Comparison of ENCODE assay signal across 17 cellular contexts in genomic region chr6:163333686-163334085, GRCh38.
DNase-seq lines count a peak whose midpoint lies in the region; ATAC-seq and TF ChIP-seq lines count a peak whose summit lies in the region.
"Had no signal": no experiment of that assay in that cellular context is flagged by ENCODE, and none has a peak within 500 bp of the region (broad histone marks: within the 10 kb centered on the region; RNA-seq: fewer than 3 reads in every experiment).

No MANE protein-coding gene starts in this region.

- H3K4me3 ChIP-seq in heart right ventricle (no peak overlapping the region), dorsolateral prefrontal cortex (no peak overlapping the region), osteoblast (ENCODE audit: insufficient read depth, low read length) (no peak overlapping the region), tibial nerve (no peak overlapping the region)
- H3K4me3 ChIP-seq: MG63, PC-9 had no signal

- H3K36me3 ChIP-seq in heart right ventricle (no peaks in the 10 kb centered on the region), osteoblast (ENCODE audit: insufficient read depth, low read length) (no peaks in the 10 kb centered on the region), tibial nerve (no peaks in the 10 kb centered on the region)
- H3K36me3 ChIP-seq: MG63 had no signal

- TF ChIP-seq CTCF in heart right ventricle (IDR thresholded peaks at IDR 0.05): no peak
- TF ChIP-seq CTCF in dorsolateral prefrontal cortex (IDR thresholded peaks at IDR 0.05 in 54 of 56, conservative IDR thresholded peaks at IDR 0.05 in 2 of 56; ENCODE audit: low read depth in 1 of 56, partially characterized antibody in 56 of 56): no peak
- TF ChIP-seq CTCF in osteoblast (IDR thresholded peaks at IDR 0.05; ENCODE audit: extremely low read depth, low read depth, low read length): no peak
- no peak for TF ChIP-seq CTCF in tibial nerve (IDR thresholded peaks at IDR 0.05)

- intact Hi-C loops in heart right ventricle (cut with DNase I): loop anchor here in 5 of 10 donors (10.0 kb wide), 5 partner anchors 149 to 771 kb away; no protein-coding TSS in a partner anchor
- intact Hi-C loops in left cardiac atrium (cut with DNase I): no loop called here
- intact Hi-C loops in dorsolateral prefrontal cortex (cut with DNase I): no loop called here

- H2AFZ ChIP-seq in osteoblast (ENCODE audit: low read length): peak overlapping the region; percentile 50
- H2AFZ ChIP-seq: PC-9 had no signal

- TF ChIP-seq EP300 in tibial nerve (IDR thresholded peaks at IDR 0.05): no peak

- H3K4me1 ChIP-seq in heart right ventricle (peaks cover 15 to 77% (median 57%) of the 10 kb centered on the region in 9 donors), osteoblast (ENCODE audit: insufficient read depth, low read length) (peaks cover 19% of the 10 kb centered on the region), tibial nerve (peaks cover 0 to 81% (median 31%) of the 10 kb centered on the region in 4 donors)

- no peak for DNase-seq in heart right ventricle
- no peak for DNase-seq in left cardiac atrium
- DNase-seq in dorsolateral prefrontal cortex: peak in 1 of 10 donors; percentile 13
- no peak for DNase-seq in osteoblast (ENCODE audit: insufficient read length, low spot score, missing footprints)
- no peak for DNase-seq in tibial nerve (ENCODE audit: low spot score in 2 of 2)
- no peak for DNase-seq in globus pallidus (ENCODE audit: low spot score)
- DNase-seq in nucleus accumbens (lab: John Stamatoyannopoulos, UW): no peak
- DNase-seq: DMS79 treated with DMSO at 0.1 percent for 48 hours, GOT3, Kasumi-1, MG63, NCI-H1694 treated with DMSO at 0.1 percent for 48 hours, NCI-H226, NCI-H524 treated with DMSO at 0.1 percent for 48 hours, PC-9 had no signal

- H3K27ac ChIP-seq in heart right ventricle (peak overlapping the region in 8 of 10 donors; percentile 19 to 98 (median 94)), dorsolateral prefrontal cortex (peak overlapping the region in 54 of 59 donors; percentile 7 to 100 (median 97)), osteoblast (ENCODE audit: low read depth, low read length) (no peak overlapping the region), tibial nerve (peak overlapping the region in 3 of 4 donors; percentile 32 to 92 (median 92))
- H3K27ac ChIP-seq: PC-9, RWPE1 had no signal

- no peaks in the 10 kb centered on the region for H4K20me1 ChIP-seq in osteoblast (ENCODE audit: insufficient read depth, low read length)

- no peak overlapping the region for H3K4me2 ChIP-seq in osteoblast (ENCODE audit: insufficient read depth, low read length)
- H3K4me2 ChIP-seq: PC-9 had no signal

- WGBS in heart right ventricle, 2 donors: 69 to 73% methylated on average over 9 of the region's 9 CpGs
- WGBS in tibial nerve, 2 donors: 53 to 54% methylated on average over 9 of the region's 9 CpGs

- H3K27me3 ChIP-seq in heart right ventricle (no peaks in the 10 kb centered on the region), dorsolateral prefrontal cortex (no peaks in the 10 kb centered on the region), osteoblast (ENCODE audit: insufficient read depth, low read length) (no peaks in the 10 kb centered on the region), tibial nerve (no peaks in the 10 kb centered on the region)
- H3K27me3 ChIP-seq: MG63 had no signal

- no peaks in the 10 kb centered on the region for H3K79me2 ChIP-seq in osteoblast (ENCODE audit: insufficient read depth, low read length)

- TF ChIP-seq POLR2A in tibial nerve (IDR thresholded peaks at IDR 0.05): no peak

- ATAC-seq in heart right ventricle: no peak
- no peak for ATAC-seq in left cardiac atrium
- no peak for ATAC-seq in GM18868 (IDR thresholded peaks at IDR 0.05; ENCODE audit: unreplicated experiment)

- H3K9me3 ChIP-seq in heart right ventricle (no peaks in the 10 kb centered on the region), osteoblast (ENCODE audit: low read depth, low read length) (no peaks in the 10 kb centered on the region), tibial nerve (no peaks in the 10 kb centered on the region)
- H3K9me3 ChIP-seq: MG63 had no signal
